ENCODE assay signal across 16 cellular contexts in the genomic region with DNA sequence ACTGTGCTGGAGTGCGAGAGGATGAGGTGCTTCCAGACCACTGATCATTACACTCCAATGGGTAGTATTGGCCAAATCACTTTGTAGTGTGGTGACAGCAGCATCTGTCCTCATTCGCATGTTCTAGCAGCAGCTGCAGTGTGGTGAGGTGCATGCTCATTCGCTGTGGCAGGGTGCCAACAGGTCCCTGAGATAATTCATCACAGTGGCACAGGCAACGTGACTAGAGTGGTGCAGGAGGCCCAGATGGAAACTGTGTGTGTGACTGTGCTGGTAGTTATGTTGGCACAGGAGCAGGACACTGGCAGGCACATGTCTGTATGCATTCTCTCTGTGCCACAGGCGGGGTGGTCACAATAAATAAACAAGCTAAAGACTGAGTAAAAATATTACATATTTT.
DNase-seq lines count a peak whose midpoint lies in the region; ATAC-seq, FAIRE-seq and TF ChIP-seq lines count a peak whose summit lies in the region.
"Had no signal": no experiment of that assay in that cellular context is flagged by ENCODE, and none has a peak within 500 bp of the region (broad histone marks: within the 10 kb centered on the region; RNA-seq: fewer than 3 reads in every experiment).

No MANE protein-coding gene starts in this region.

- peak; percentile 83 for FAIRE-seq in bronchial epithelial cell (lab: Jason Lieb, UNC)
- FAIRE-seq: GM12892 had no signal

- no peaks in the 10 kb centered on the region for H3K27me3 ChIP-seq in bronchial epithelial cell (ENCODE audit: control insufficient read depth, insufficient read depth, low read length)
- H3K27me3 ChIP-seq: BLaER1 had no signal

- no peak overlapping the region for H3K4me3 ChIP-seq in bronchial epithelial cell (ENCODE audit: low read depth, low read length)
- H3K4me3 ChIP-seq: BLaER1 had no signal

- no peak for TF ChIP-seq CTCF in bronchial epithelial cell (IDR thresholded peaks at IDR 0.05; ENCODE audit: insufficient read depth, low read length, severe bottlenecking)

- H3K36me3 ChIP-seq in bronchial epithelial cell (ENCODE audit: control insufficient read depth, insufficient read depth, low read length): no peaks in the 10 kb centered on the region
- H3K36me3 ChIP-seq: BLaER1 had no signal

- H3K27ac ChIP-seq in substantia nigra (ENCODE audit: low read depth, low read length, poor library complexity, severe bottlenecking): no peak overlapping the region
- H3K27ac ChIP-seq: 22Rv1, BLaER1 had no signal

- no peak for ATAC-seq in HG02610 (IDR thresholded peaks at IDR 0.05; ENCODE audit: unreplicated experiment)
- no peak for ATAC-seq in activated CD4-positive, CD25-positive, alpha-beta regulatory T cell treated with anti-CD3 and anti-CD28 coated beads, Interleukin-2, amount 50 U/mL, for 24 hours

- DNase-seq in DMS 273 (lab: John Stamatoyannopoulos, UW; ENCODE audit: unreplicated experiment) (peak; percentile 2), DMS 273 treated with DMSO at 0.1 percent for 48 hours (lab: John Stamatoyannopoulos, UW) (no peak), DMS53 treated with DMSO at 0.1 percent for 48 hours (lab: John Stamatoyannopoulos, UW; ENCODE audit: unreplicated experiment) (peak; percentile 14), NCI-H510A (lab: John Stamatoyannopoulos, UW) (peak; percentile 37), bronchial epithelial cell (ENCODE audit: low read depth) (no peak), substantia nigra (lab: John Stamatoyannopoulos, UW) (no peak)
- DNase-seq: CD8-positive, alpha-beta memory T cell; HFFc6; KG1; NCI-H1436; NK-92 treated with Interleukin-12 subunit alpha and Interleukin-12 subunit beta, amount 100 ng/mL, for 24 hours had no signal

Comparison
In these comparisons a context has a peak if more than half of its experiments do, and no peak if none do; other contexts are left out.
1. DNase-seq: peak in DMS 273 (single experiment), DMS53 treated with DMSO at 0.1 percent for 48 hours (single experiment) and NCI-H510A (single experiment); none in DMS 273 treated with DMSO at 0.1 percent for 48 hours (single experiment), bronchial epithelial cell (single experiment) and substantia nigra (0 of 49).